Comparison of ENCODE assay signal across 14 cellular contexts in genomic region chr12:120006248-120006975, GRCh38. TPM values are rescaled to one million over a fixed set of nuclear protein-coding genes. Genes with fewer than 3 reads are reported as not detected.
DNase-seq lines count a peak whose midpoint lies in the region; ATAC-seq, FAIRE-seq and TF ChIP-seq lines count a peak whose summit lies in the region.
"Had no signal": no experiment of that assay in that cellular context is flagged by ENCODE, and none has a peak within 500 bp of the region (broad histone marks: within the 10 kb centered on the region; RNA-seq: fewer than 3 reads in every experiment).

No MANE protein-coding gene starts in this region.

- no peak for TF ChIP-seq POLR2A in H54 (IDR thresholded peaks at IDR 0.05; ENCODE audit: low read depth, low read length)

- no peaks in the 10 kb centered on the region for H3K27me3 Mint-ChIP-seq in CD4-positive, alpha-beta memory T cell
- no peaks in the 10 kb centered on the region for H3K27me3 Mint-ChIP-seq in activated T-helper 2 cell treated with anti-CD3 and anti-CD28 coated beads, Interferon-gamma antibody, Interleukin-2, Interleukin-4, amounts not matched to agents 10 μg/mL and 5 μg/mL and 100 μg/mL, durations not matched to agents 14 hours and 24 hours and 36 hours (ENCODE audit: low read depth)
- H3K27me3 Mint-ChIP-seq in naive B cell = no peaks in the 10 kb centered on the region
- H3K27me3 Mint-ChIP-seq: stimulated activated naive B cell treated with anti-CD40 and anti-IgM and Interleukin-4, amounts not matched to agents 10 μg/mL and 1 μg/mL and 100 μg/mL, for 72 hours had no signal

- no peaks in the 10 kb centered on the region for H3K27me3 ChIP-seq in CD4-positive, alpha-beta memory T cell (ENCODE audit: insufficient read depth, low read length)
- H3K27me3 ChIP-seq: Peyer's patch had no signal

- peak overlapping the region; percentile 92 to 96 (median 94) for H3K27ac Mint-ChIP-seq in CD4-positive, alpha-beta memory T cell
- peak overlapping the region; percentile 99 for H3K27ac Mint-ChIP-seq in activated T-helper 2 cell treated with anti-CD3 and anti-CD28 coated beads, Interferon-gamma antibody, Interleukin-2, Interleukin-4, amounts not matched to agents 10 μg/mL and 5 μg/mL and 100 μg/mL, durations not matched to agents 14 hours and 24 hours and 36 hours
- peak overlapping the region in 5 of 6 donors; percentile 27 to 82 (median 40) for H3K27ac Mint-ChIP-seq in naive B cell
- H3K27ac Mint-ChIP-seq: stimulated activated naive B cell treated with anti-CD40 and anti-IgM and Interleukin-4, amounts not matched to agents 10 μg/mL and 1 μg/mL and 100 μg/mL, for 72 hours had no signal

- no peak overlapping the region for H3K4me3 ChIP-seq in CD4-positive, alpha-beta memory T cell (ENCODE audit: low read length in 2 of 2)
- H3K4me3 ChIP-seq: heart right ventricle, Peyer's patch had no signal

- H3K9me3 ChIP-seq in CD4-positive, alpha-beta memory T cell (ENCODE audit: control insufficient read depth in 1 of 2, low read length in 2 of 2) = no peaks in the 10 kb centered on the region
- H3K9me3 ChIP-seq: heart right ventricle, Peyer's patch had no signal

- peak; percentile 87 for FAIRE-seq in H54 (lab: Jason Lieb, UNC)

- H3K4me1 Mint-ChIP-seq in CD4-positive, alpha-beta memory T cell = peaks cover 36 to 59% (median 45%) of the 10 kb centered on the region in 4 donors
- peaks cover 66% of the 10 kb centered on the region for H3K4me1 Mint-ChIP-seq in activated T-helper 2 cell treated with anti-CD3 and anti-CD28 coated beads, Interferon-gamma antibody, Interleukin-2, Interleukin-4, amounts not matched to agents 10 μg/mL and 5 μg/mL and 100 μg/mL, durations not matched to agents 14 hours and 24 hours and 36 hours (ENCODE audit: low read depth)
- peaks cover 18 to 20% (median 18%) of the 10 kb centered on the region in 3 donors for H3K4me1 Mint-ChIP-seq in naive B cell

- peaks cover 14 to 41% of the 10 kb centered on the region in 2 donors for H3K36me3 Mint-ChIP-seq in CD4-positive, alpha-beta memory T cell
- H3K36me3 Mint-ChIP-seq in activated T-helper 2 cell treated with anti-CD3 and anti-CD28 coated beads, Interferon-gamma antibody, Interleukin-2, Interleukin-4, amounts not matched to agents 10 μg/mL and 5 μg/mL and 100 μg/mL, durations not matched to agents 14 hours and 24 hours and 36 hours (ENCODE audit: low read depth) = peaks cover 78% of the 10 kb centered on the region
- peaks cover 0 to 9% of the 10 kb centered on the region in 2 donors for H3K36me3 Mint-ChIP-seq in naive B cell

- H3K4me3 Mint-ChIP-seq in CD4-positive, alpha-beta memory T cell = peak overlapping the region in 7 of 8 donors; percentile 7 to 70 (median 66)
- peak overlapping the region; percentile 78 for H3K4me3 Mint-ChIP-seq in activated T-helper 2 cell treated with anti-CD3 and anti-CD28 coated beads, Interferon-gamma antibody, Interleukin-2, Interleukin-4, amounts not matched to agents 10 μg/mL and 5 μg/mL and 100 μg/mL, durations not matched to agents 14 hours and 24 hours and 36 hours (ENCODE audit: low read depth)
- no peak overlapping the region for H3K4me3 Mint-ChIP-seq in naive B cell

- H3K4me1 ChIP-seq in CD4-positive, alpha-beta memory T cell (ENCODE audit: insufficient read depth, low read length) = peaks cover 49% of the 10 kb centered on the region
- H3K4me1 ChIP-seq: heart right ventricle, Peyer's patch had no signal

- H3K36me3 ChIP-seq in CD4-positive, alpha-beta memory T cell (ENCODE audit: insufficient read depth, low read length) = peaks cover 3% of the 10 kb centered on the region
- H3K36me3 ChIP-seq: heart right ventricle, Peyer's patch had no signal

- H3K27ac ChIP-seq in CD4-positive, alpha-beta memory T cell (ENCODE audit: low read depth, low read length) = peak overlapping the region; percentile 71
- H3K27ac ChIP-seq: C4-2B had no signal

- intact Hi-C loops in CD4-positive, alpha-beta memory T cell (cut with micrococcal nuclease) = loop anchor here (2.0 kb wide), 1 partner anchor 42 kb away; no protein-coding TSS in a partner anchor
- intact Hi-C loops in activated T-helper 2 cell treated with anti-CD3 and anti-CD28 coated beads, Interferon-gamma antibody, Interleukin-2, Interleukin-4, amounts not matched to agents 10 μg/mL and 5 μg/mL and 100 μg/mL, durations not matched to agents 14 hours and 24 hours and 36 hours (cut with micrococcal nuclease) = loop anchor here (2.0 kb wide), 1 partner anchor 112 kb away; no protein-coding TSS in a partner anchor

- POLR2A ChIA-PET in CD4-positive, alpha-beta memory T cell (lab: Charles Lee; ENCODE audit: partially characterized antibody) = interaction anchor here (0.6 to 10.9 kb wide), 16 partner anchors 9 to 285 kb away, joined by 3 to 236 read pairs (median 8); partner anchors contain the start of genes BICDL1, RAB35, RNU4-2 and RPLP0

- ATAC-seq in naive B cell (ENCODE audit: low read depth in 2 of 2) (no peak), HG02610 (IDR thresholded peaks at IDR 0.05; ENCODE audit: unreplicated experiment) (no peak)
- ATAC-seq: heart right ventricle, left colon had no signal

- no peaks in the 10 kb centered on the region for H3K9me3 Mint-ChIP-seq in CD4-positive, alpha-beta memory T cell
- H3K9me3 Mint-ChIP-seq in activated T-helper 2 cell treated with anti-CD3 and anti-CD28 coated beads, Interferon-gamma antibody, Interleukin-2, Interleukin-4, amounts not matched to agents 10 μg/mL and 5 μg/mL and 100 μg/mL, durations not matched to agents 14 hours and 24 hours and 36 hours = no peaks in the 10 kb centered on the region
- no peaks in the 10 kb centered on the region for H3K9me3 Mint-ChIP-seq in naive B cell
- H3K9me3 Mint-ChIP-seq: stimulated activated naive B cell treated with anti-CD40 and anti-IgM and Interleukin-4, amounts not matched to agents 10 μg/mL and 1 μg/mL and 100 μg/mL, for 72 hours had no signal

- DNase-seq in CD4-positive, alpha-beta memory T cell = peak in 1 of 5 donors; percentile 73
- DNase-seq in H54 (ENCODE audit: insufficient read length, low spot score) = peak; percentile 33
- peak; percentile 35 for DNase-seq in activated T-helper 2 cell treated with anti-CD3 and anti-CD28 coated beads, Interferon-gamma antibody, Interleukin-2, Interleukin-4, amounts not matched to agents 10 μg/mL and 5 μg/mL and 100 μg/mL, durations not matched to agents 14 hours and 24 hours and 36 hours (ENCODE audit: low spot score)
- no peak for DNase-seq in naive B cell
- DNase-seq in AG08396 (ENCODE audit: low spot score) = no peak
- no peak for DNase-seq in NCI-H128 (lab: John Stamatoyannopoulos, UW; ENCODE audit: unreplicated experiment)
- DNase-seq in cerebellar cortex (ENCODE audit: low spot score) = no peak
- DNase-seq: heart right ventricle; NCI-H1092 treated with DMSO at 0.1 percent for 48 hours; stimulated activated naive B cell treated with anti-CD40 and anti-IgM and Interleukin-4, amounts not matched to agents 10 μg/mL and 1 μg/mL and 100 μg/mL, for 72 hours had no signal

- CTCF ChIA-PET in CD4-positive, alpha-beta memory T cell (lab: Charles Lee; ENCODE audit: partially characterized antibody) = interaction anchor here (1.0 to 2.5 kb wide), 8 partner anchors 9 to 81 kb away, joined by 3 to 16 read pairs (median 4); partner anchors contain the start of gene BICDL1

RNA-seq across cellular contexts. Expression of gene BICDL1, which starts 17.4 kb away (rescaled TPM):
- 100 to 1,000 TPM; 143 to 153 TPM for total RNA-seq in CD4-positive, alpha-beta memory T cell
- polyA plus RNA-seq in CD4-positive, alpha-beta memory T cell = 1 to 10 TPM; 2.3 to 3.0 TPM
- 127 and 130 TPM in 2 replicates for total RNA-seq in activated T-helper 2 cell treated with anti-CD3 and anti-CD28 coated beads, Interferon-gamma antibody, Interleukin-2, Interleukin-4, amounts not matched to agents 10 μg/mL and 5 μg/mL and 100 μg/mL, durations not matched to agents 14 hours and 24 hours and 36 hours
- under 1 TPM in 5 of 6 donors, not detected in 1; 0.12 to 0.40 (median 0.30) TPM for polyA plus RNA-seq in naive B cell (ENCODE audit: low read depth in 6 of 6)

Comparison
In these comparisons a context has a peak if more than half of its experiments do, and no peak if none do; other contexts are left out.
1. DNase-seq: peak in H54 (single experiment) and activated T-helper 2 cell treated with anti-CD3 and anti-CD28 coated beads, Interferon-gamma antibody, Interleukin-2, Interleukin-4, amounts not matched to agents 10 μg/mL and 5 μg/mL and 100 μg/mL, durations not matched to agents 14 hours and 24 hours and 36 hours (single experiment); none in naive B cell (single experiment), AG08396 (single experiment), NCI-H128 (single experiment) and cerebellar cortex (single experiment).
2. H3K27ac Mint-ChIP-seq: peak in every context shown above with its lines; median percentile 99 in activated T-helper 2 cell treated with anti-CD3 and anti-CD28 coated beads, Interferon-gamma antibody, Interleukin-2, Interleukin-4, amounts not matched to agents 10 μg/mL and 5 μg/mL and 100 μg/mL, durations not matched to agents 14 hours and 24 hours and 36 hours; 94 in CD4-positive, alpha-beta memory T cell; 40 in naive B cell.
3. H3K4me3 Mint-ChIP-seq: peak in CD4-positive, alpha-beta memory T cell (7 of 8) and activated T-helper 2 cell treated with anti-CD3 and anti-CD28 coated beads, Interferon-gamma antibody, Interleukin-2, Interleukin-4, amounts not matched to agents 10 μg/mL and 5 μg/mL and 100 μg/mL, durations not matched to agents 14 hours and 24 hours and 36 hours (single experiment); none in naive B cell (0 of 8).